In the genomic region with DNA sequence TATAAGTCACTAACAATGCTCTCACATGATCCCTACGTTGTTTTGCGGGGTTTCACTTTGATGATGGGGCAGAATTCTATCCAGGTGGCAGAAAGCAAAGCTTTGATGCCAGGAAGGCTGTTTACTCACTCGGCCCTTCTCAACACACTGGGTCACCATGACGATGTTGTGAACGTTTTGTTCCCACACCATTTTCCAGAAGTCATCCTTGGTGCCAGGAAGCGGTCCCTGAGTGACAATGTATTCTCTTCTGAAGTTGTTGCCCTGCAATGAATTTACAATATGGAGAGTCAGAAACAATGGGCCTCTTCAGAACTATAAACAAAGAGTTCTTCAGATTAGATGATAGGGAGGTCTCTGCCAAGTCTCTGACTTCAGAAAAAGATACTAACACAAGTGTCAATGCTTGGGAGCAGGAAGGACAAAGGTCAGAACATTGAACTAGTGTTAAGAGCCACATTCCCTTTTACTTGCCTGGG, we compare ENCODE assay signal across 13 cellular contexts.
DNase-seq lines count a peak whose midpoint lies in the region; ATAC-seq and FAIRE-seq lines count a peak whose summit lies in the region.
"Had no signal": no experiment of that assay in that cellular context is flagged by ENCODE, and none has a peak within 500 bp of the region (broad histone marks: within the 10 kb centered on the region; RNA-seq: fewer than 3 reads in every experiment).

No MANE protein-coding gene starts in this region.

- no peak overlapping the region for H2BK5ac ChIP-seq in mesendoderm (ENCODE audit: low read length)

- H4K5ac ChIP-seq in mesendoderm (ENCODE audit: low read length) = no peak overlapping the region

- H4K8ac ChIP-seq in mesendoderm (ENCODE audit: low read depth, low read length) = no peak overlapping the region

- no peaks in the 10 kb centered on the region for H3K79me1 ChIP-seq in mesendoderm (ENCODE audit: low read length)

- no peak overlapping the region for H3K23ac ChIP-seq in mesendoderm (ENCODE audit: low read length)

- DNase-seq in SK-MEL-5 (ENCODE audit: low read depth, low spot score) (peak; percentile 91), frontal cortex (ENCODE audit: low spot score in 2 of 2) (peak; percentile 22 to 27), mesendoderm (peak; percentile 31), SKM-1 (lab: John Stamatoyannopoulos, UW; ENCODE audit: unreplicated experiment) (no peak)
- no peak for DNase-seq in activated CD4-positive, alpha-beta T cell treated with anti-CD3 and anti-CD28 coated beads, Interleukin-2, amount 50 U/mL, for 4 hours
- DNase-seq: nephron progenitor cell; SHP77 treated with DMSO at 0.1 percent for 48 hours; stimulated activated CD4-positive, alpha-beta T cell treated with anti-CD3 and anti-CD28 coated beads, Interleukin-2, amount 100 ng/mL, for 48 hours; stimulated activated naive B cell treated with anti-CD40 and anti-IgM and Interleukin-4, amounts not matched to agents 10 μg/mL and 1 μg/mL and 100 μg/mL, for 72 hours had no signal

- H2BK120ac ChIP-seq in mesendoderm (ENCODE audit: low read depth, low read length) = no peak overlapping the region

- no peaks in the 10 kb centered on the region for H3K27me3 ChIP-seq in mesendoderm (ENCODE audit: insufficient read depth, low read length, poor library complexity)

- no peak overlapping the region for H2BK15ac ChIP-seq in mesendoderm (replicated peaks; ENCODE audit: low read depth)

- no peak overlapping the region for H3K4me2 ChIP-seq in mesendoderm (ENCODE audit: low read length)

- no peak overlapping the region for H3K4me3 ChIP-seq in mesendoderm (ENCODE audit: low read length)

- H3K18ac ChIP-seq in mesendoderm (ENCODE audit: low read length) = no peak overlapping the region

- no peak for ATAC-seq in HG03520 (IDR thresholded peaks at IDR 0.05; ENCODE audit: unreplicated experiment)
- ATAC-seq: stimulated activated naive B cell treated with anti-CD40 and anti-IgM and Interleukin-4, amounts not matched to agents 10 μg/mL and 1 μg/mL and 100 μg/mL, for 72 hours had no signal

- no peak overlapping the region for H2AK5ac ChIP-seq in mesendoderm (ENCODE audit: low read length)

- H3K4me1 ChIP-seq in mesendoderm (ENCODE audit: control insufficient read depth, low read depth, low read length) = no peaks in the 10 kb centered on the region

- no peaks in the 10 kb centered on the region for H3K36me3 ChIP-seq in mesendoderm (ENCODE audit: control insufficient read depth, insufficient read depth, low read length)

- H3K9ac ChIP-seq in mesendoderm (ENCODE audit: low read length) = no peak overlapping the region

- H3K56ac ChIP-seq in mesendoderm (ENCODE audit: low read length) = no peak overlapping the region

- no peaks in the 10 kb centered on the region for H3K79me2 ChIP-seq in mesendoderm (ENCODE audit: control insufficient read depth, insufficient read depth, low read length)

- in situ Hi-C loops in SK-MEL-5 (cut with HindIII; ENCODE audit: low pct_unique_long_range_greater_than_20kb, low sequenced_read_pairs) = no loop called here

- H3K4ac ChIP-seq in mesendoderm (ENCODE audit: low read depth, low read length) = no peak overlapping the region

- no CpG with 5 or more reads among the region's 6 CpGs for WGBS in mesendoderm (ENCODE audit: extremely low coverage, insufficient coverage, low lambda C conversion rate)

- FAIRE-seq in frontal cortex (lab: Jason Lieb, UNC) = peak; percentile 97
- FAIRE-seq: astrocyte, endometrium had no signal

- H3K27ac ChIP-seq in mesendoderm (ENCODE audit: low read depth, low read length) = no peak overlapping the region
- H3K27ac ChIP-seq in temporal lobe (ENCODE audit: low read depth, low read length) = peak overlapping the region; percentile 99

Comparison
In these comparisons a context has a peak if more than half of its experiments do, and no peak if none do; other contexts are left out.
1. DNase-seq: peak in SK-MEL-5 (single experiment), frontal cortex (2 of 2) and mesendoderm (single experiment); none in activated CD4-positive, alpha-beta T cell treated with anti-CD3 and anti-CD28 coated beads, Interleukin-2, amount 50 U/mL, for 4 hours (0 of 2) and SKM-1 (single experiment).